In genomic region chr11:28858076-28858475, GRCh38 we compare ENCODE assay signal across 21 cellular contexts.
A peak's percentile ranks its signal among the peaks of the same experiment; 100 is the strongest.
DNase-seq lines count a peak whose midpoint lies in the region; ATAC-seq and TF ChIP-seq lines count a peak whose summit lies in the region.
"Had no signal": no experiment of that assay in that cellular context is flagged by ENCODE, and none has a peak within 500 bp of the region (broad histone marks: within the 10 kb centered on the region; RNA-seq: fewer than 3 reads in every experiment).

No MANE protein-coding gene starts in this region.

- H2BK120ac ChIP-seq in mesenchymal stem cell (ENCODE audit: low read depth, low read length): no peak overlapping the region

- ATAC-seq in HG03439 (IDR thresholded peaks at IDR 0.05; ENCODE audit: unreplicated experiment) (no peak), HG03571 (IDR thresholded peaks at IDR 0.05; ENCODE audit: unreplicated experiment) (no peak)

- H3K36me3 ChIP-seq in mesenchymal stem cell (ENCODE audit: control insufficient read depth in 1 of 2, insufficient read depth in 2 of 2, low read depth in 1 of 2, low read length in 2 of 2): no peaks in the 10 kb centered on the region
- H3K36me3 ChIP-seq: BLaER1 had no signal

- H4K8ac ChIP-seq in mesenchymal stem cell (ENCODE audit: low read length): no peak overlapping the region

- no peak overlapping the region for H3K4me2 ChIP-seq in mesenchymal stem cell (ENCODE audit: low read length, poor library complexity, severe bottlenecking)
- H3K4me2 ChIP-seq: BLaER1, KMS-11, PC-9 had no signal

- no peak for TF ChIP-seq CTCF in fibroblast of mammary gland (conservative IDR thresholded peaks at IDR 0.05; ENCODE audit: control insufficient read depth, insufficient read depth, low read depth, low read length)

- H4K91ac ChIP-seq in mesenchymal stem cell (ENCODE audit: low read length): no peak overlapping the region

- H3K4me1 ChIP-seq in mesenchymal stem cell (ENCODE audit: control insufficient read depth, insufficient read depth, low read depth, low read length): no peaks in the 10 kb centered on the region
- H3K4me1 ChIP-seq: BLaER1, Caco-2 had no signal

- H2BK12ac ChIP-seq in mesenchymal stem cell (ENCODE audit: low read length in 2 of 2): no peak overlapping the region

- no peak overlapping the region for H3K27ac ChIP-seq in mesenchymal stem cell (ENCODE audit: low read length, poor library complexity, severe bottlenecking)
- H3K27ac ChIP-seq: BLaER1, KMS-11, PC-9, RWPE1 had no signal

- H3K27me3 ChIP-seq in mesenchymal stem cell (ENCODE audit: control insufficient read depth in 1 of 2, insufficient read depth in 1 of 2, low read length in 2 of 2): no peaks in the 10 kb centered on the region
- H3K27me3 ChIP-seq: BLaER1 had no signal

- H3K4me3 ChIP-seq in fibroblast of mammary gland (ENCODE audit: control insufficient read depth, low read depth, low read length): no peak overlapping the region
- no peak overlapping the region for H3K4me3 ChIP-seq in mesenchymal stem cell (ENCODE audit: insufficient read depth in 1 of 2, low read depth in 1 of 2, low read length in 2 of 2)
- H3K4me3 ChIP-seq: BLaER1, PC-9 had no signal

- H3K14ac ChIP-seq in mesenchymal stem cell (ENCODE audit: low read length in 2 of 2): no peak overlapping the region

- H2AK5ac ChIP-seq in mesenchymal stem cell (ENCODE audit: low read length, severe bottlenecking): no peak overlapping the region

- DNase-seq in EL (peak; percentile 42), RPMI7951 (ENCODE audit: low read depth) (peak; percentile 52), fibroblast of mammary gland (ENCODE audit: low read depth) (peak; percentile 54), mesenchymal stem cell (peak; percentile 36), SHP77 (lab: John Stamatoyannopoulos, UW) (no peak)
- DNase-seq: Caco-2; CD4-positive, alpha-beta memory T cell; DND-41; MV-4-11; NCI-H1105 treated with DMSO at 0.1 percent for 48 hours; NCI-H2029 treated with DMSO at 0.1 percent for 48 hours; NCI-H226; NCI-H510A treated with DMSO at 0.1 percent for 48 hours; NCI-H748 treated with DMSO at 0.1 percent for 48 hours; PC-9; SIG-M5 had no signal

- no peak overlapping the region for H2AFZ ChIP-seq in mesenchymal stem cell (ENCODE audit: low read depth, low read length)
- H2AFZ ChIP-seq: PC-9 had no signal

- peaks cover 32% of the 10 kb centered on the region for H3K9me3 ChIP-seq in mesenchymal stem cell (ENCODE audit: control insufficient read depth, low read length)
- H3K9me3 ChIP-seq: BLaER1, Caco-2 had no signal

- no peak overlapping the region for H3K23ac ChIP-seq in mesenchymal stem cell (ENCODE audit: low read length in 2 of 2)

- H3K4ac ChIP-seq in mesenchymal stem cell (ENCODE audit: low read depth in 1 of 2, low read length in 2 of 2): no peak overlapping the region

- H3K9ac ChIP-seq in mesenchymal stem cell (ENCODE audit: low read length): no peak overlapping the region
- H3K9ac ChIP-seq: BLaER1, KMS-11 had no signal

- H3K18ac ChIP-seq in mesenchymal stem cell (ENCODE audit: low read depth in 1 of 2, low read length in 2 of 2): no peak overlapping the region

- no peaks in the 10 kb centered on the region for H3K79me1 ChIP-seq in mesenchymal stem cell (replicated peaks; ENCODE audit: low read length, poor library complexity, severe bottlenecking)

- H2BK15ac ChIP-seq in mesenchymal stem cell (ENCODE audit: low read depth, poor library complexity, severe bottlenecking): no peak overlapping the region

- 3% methylated on average over 2 of the region's 2 CpGs for WGBS in mesenchymal stem cell

- H2BK5ac ChIP-seq in mesenchymal stem cell (ENCODE audit: low read depth, low read length, poor library complexity, severe bottlenecking): no peak overlapping the region

Comparison
In these comparisons a context has a peak if more than half of its experiments do, and no peak if none do; other contexts are left out.
1. DNase-seq: peak in EL (single experiment), RPMI7951 (single experiment), fibroblast of mammary gland (single experiment) and mesenchymal stem cell (single experiment); none in SHP77 (0 of 2).